8 cellular contexts compared by ENCODE assay signal in the genomic region with DNA sequence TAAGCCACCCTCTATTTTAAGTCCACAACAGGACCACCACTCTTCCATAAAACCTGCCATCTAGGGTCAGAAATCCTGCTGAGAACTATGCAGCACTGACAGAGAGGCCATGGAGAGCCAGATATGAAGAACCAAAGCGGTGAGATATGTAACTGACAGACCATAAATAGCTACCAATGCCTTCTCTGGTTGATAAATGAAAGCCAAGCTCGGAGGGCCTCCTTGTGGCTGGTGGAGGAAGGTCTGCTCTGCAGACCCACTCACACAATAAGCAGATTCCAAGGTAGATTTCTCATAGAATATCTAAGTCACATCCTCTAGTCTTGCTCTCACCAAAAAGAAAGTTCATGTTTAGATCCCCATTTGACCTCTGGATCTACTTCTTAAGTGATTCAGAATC. TPM values are rescaled to one million over a fixed set of nuclear protein-coding genes. Genes with fewer than 3 reads are reported as not detected.
DNase-seq lines count a peak whose midpoint lies in the region; ATAC-seq, FAIRE-seq and TF ChIP-seq lines count a peak whose summit lies in the region.

No MANE protein-coding gene starts in this region.

- H3K9me3 ChIP-seq in AG04450 (ENCODE audit: control insufficient read depth, insufficient read depth, low read length) (no peaks in the 10 kb centered on the region), K562 (replicated peaks; ENCODE audit: control insufficient read depth, insufficient read depth, low read depth, low read length) (no peaks in the 10 kb centered on the region)

- in situ Hi-C loops in K562 (cut with MboI) = no loop called here

- peaks cover 27% of the 10 kb centered on the region for H3K36me3 Mint-ChIP-seq in stimulated activated effector memory CD8-positive, alpha-beta T cell treated with anti-CD3 and anti-CD28 coated beads, Interleukin-12 subunit alpha, Interleukin-12 subunit beta, amount 100 ng/mL, for 72 hours

- WGBS in K562 (ENCODE audit: insufficient coverage, low coverage, missing lambda C conversion rate) = 0% methylated on average over 2 of the region's 2 CpGs

- no peaks in the 10 kb centered on the region for H3K9me3 Mint-ChIP-seq in stimulated activated effector memory CD8-positive, alpha-beta T cell treated with anti-CD3 and anti-CD28 coated beads, Interleukin-12 subunit alpha, Interleukin-12 subunit beta, amount 100 ng/mL, for 72 hours

- ATAC-seq in HG02938 (IDR thresholded peaks at IDR 0.05; ENCODE audit: unreplicated experiment) = peak; percentile 82
- ATAC-seq in K562 = peak; percentile 94
- peak; percentile 61 for ATAC-seq in left colon
- ATAC-seq in stimulated activated effector memory CD8-positive, alpha-beta T cell treated with anti-CD3 and anti-CD28 coated beads, Interleukin-12 subunit alpha, Interleukin-12 subunit beta, amount 100 ng/mL, for 72 hours = no peak

- no peaks in the 10 kb centered on the region for H3K9me1 ChIP-seq in K562 (ENCODE audit: control insufficient read depth, insufficient read depth, low read length)

- peak; percentile 17 for FAIRE-seq in GM12892 (lab: Jason Lieb, UNC)
- peak; percentile 81 for FAIRE-seq in K562 (lab: Jason Lieb, UNC)

- CTCF ChIA-PET in AG04450 (lab: Charles Lee) (interaction anchor here (0.5 to 7.1 kb wide), 75 partner anchors 13 to 1485 kb away, joined by 3 to 227 read pairs (median 5); no protein-coding TSS in a partner anchor), K562 (lab: Yijun Ruan, JAX; ENCODE audit: low intra/inter-chr PET ratio) (interaction anchor here (0.6 to 1.6 kb wide), 3 partner anchors 13 to 281 kb away, joined by 5 to 13 read pairs (median 7); no protein-coding TSS in a partner anchor)

- TF ChIP-seq POLR2A in GM12892 (IDR thresholded peaks at IDR 0.05; ENCODE audit: low read depth, low read length) (no peak), K562 (conservative IDR thresholded peaks at IDR 0.05) (no peak)

- intact Hi-C loops in K562 (cut with micrococcal nuclease) (loop anchor here (1.0 to 5.0 kb wide), 3 partner anchors 166 to 281 kb away; no protein-coding TSS in a partner anchor), left colon (cut with DNase I, micrococcal nuclease) (loop anchor here (5.0 to 10.0 kb wide), 3 partner anchors 83 to 263 kb away; no protein-coding TSS in a partner anchor)

- peaks cover 23% of the 10 kb centered on the region for H3K4me1 Mint-ChIP-seq in stimulated activated effector memory CD8-positive, alpha-beta T cell treated with anti-CD3 and anti-CD28 coated beads, Interleukin-12 subunit alpha, Interleukin-12 subunit beta, amount 100 ng/mL, for 72 hours

- no TSS peak for BruUV-seq in K562 (replicated peaks; lab: Mats Ljungman, UMichigan)

- H3K4me3 ChIP-seq in AG04450 (ENCODE audit: low read depth, low read length) (no peak overlapping the region), K562 (no peak overlapping the region)

- H3K4me2 ChIP-seq in K562 (ENCODE audit: insufficient read depth, low read length) = no peak overlapping the region

- no peak overlapping the region for H3K9ac ChIP-seq in K562 (ENCODE audit: insufficient read depth in 1 of 2, low read depth in 2 of 2, low read length in 2 of 2)

- no peak overlapping the region for H3K4me3 Mint-ChIP-seq in stimulated activated effector memory CD8-positive, alpha-beta T cell treated with anti-CD3 and anti-CD28 coated beads, Interleukin-12 subunit alpha, Interleukin-12 subunit beta, amount 100 ng/mL, for 72 hours

- TF ChIP-seq CTCF in AG04450 (IDR thresholded peaks at IDR 0.05; ENCODE audit: low read depth, low read length) = peak; percentile 87
- TF ChIP-seq CTCF in K562 (IDR thresholded peaks at IDR 0.05 in 2 of 3, conservative IDR thresholded peaks at IDR 0.05 in 1 of 3; ENCODE audit: insufficient read depth in 2 of 3, low read depth in 1 of 3, low read length in 3 of 3) = peak; percentile 61 to 70 (median 68)

- H3K36me3 ChIP-seq in K562 (ENCODE audit: control insufficient read depth, insufficient read depth, low read length) = peaks cover 26% of the 10 kb centered on the region

- H3K79me2 ChIP-seq in K562 (ENCODE audit: control insufficient read depth, insufficient read depth, low read length) = no peaks in the 10 kb centered on the region

- TF ChIP-seq RAD21 in K562 (CRISPR knock-in tag; conservative IDR thresholded peaks at IDR 0.05 in 1 of 2, IDR thresholded peaks at IDR 0.05 in 1 of 2) = peak; percentile 60 to 68

- POLR2A ChIA-PET in AG04450 (lab: Yijun Ruan, JAX) (no interaction called here), K562 (lab: Yijun Ruan, JAX) (interaction anchor here (0.7 to 1.0 kb wide), 3 partner anchors 12 to 281 kb away, joined by 3 read pairs; no protein-coding TSS in a partner anchor)

- no peak overlapping the region for H3K27ac Mint-ChIP-seq in stimulated activated effector memory CD8-positive, alpha-beta T cell treated with anti-CD3 and anti-CD28 coated beads, Interleukin-12 subunit alpha, Interleukin-12 subunit beta, amount 100 ng/mL, for 72 hours

- H3K27ac ChIP-seq in AG04450 (ENCODE audit: low read depth, low read length) (no peak overlapping the region), K562 (ENCODE audit: extremely low read depth, low read depth, low read length) (no peak overlapping the region)

- no peak for TF ChIP-seq EP300 in K562 (IDR thresholded peaks at IDR 0.05; ENCODE audit: low read length)

- DNase-seq in AG04450 (ENCODE audit: low read depth, low spot score) (no peak), GM12892 (ENCODE audit: insufficient read length) (no peak), NCI-H2196 treated with DMSO at 0.1 percent for 48 hours (lab: John Stamatoyannopoulos, UW; ENCODE audit: unreplicated experiment) (peak; percentile 19), K562 (ENCODE audit: extremely low read depth in 1 of 4, low spot score in 3 of 4) (peak; percentile 19 to 61 (median 38)), left colon (peak in 1 of 2 donors; percentile 22), T-helper 1 cell (no peak)
- DNase-seq in stimulated activated effector memory CD8-positive, alpha-beta T cell treated with anti-CD3 and anti-CD28 coated beads, Interleukin-12 subunit alpha, Interleukin-12 subunit beta, amount 100 ng/mL, for 72 hours (ENCODE audit: low spot score in 2 of 2) = no peak

- H3K27me3 ChIP-seq in AG04450 (ENCODE audit: control insufficient read depth, insufficient read depth, low read length) (no peaks in the 10 kb centered on the region), K562 (ENCODE audit: control insufficient read depth in 2 of 2, insufficient read depth in 2 of 2, low read length in 2 of 2) (no peaks in the 10 kb centered on the region)

- no peak overlapping the region for H2AFZ ChIP-seq in K562 (ENCODE audit: low read depth, low read length)

- H4K20me1 ChIP-seq in K562 (replicated peaks; ENCODE audit: control insufficient read depth, insufficient read depth, low read length) = peaks cover 15% of the 10 kb centered on the region; the same call in 1 of the 2 replicates

- no peaks in the 10 kb centered on the region; a peak in 1 of 5 replicates for H3K4me1 ChIP-seq in K562 (replicated peaks in 1 of 2; ENCODE audit: control insufficient read depth in 2 of 2, insufficient read depth in 2 of 2, low read length in 2 of 2)

TF ChIP-seq in K562, 482 proteins besides CTCF, POLR2A, EP300 and RAD21 (continues in another document):
- TF ChIP-seq EP400 (IDR thresholded peaks at IDR 0.05) (no peak), CEBPB (tag; IDR thresholded peaks at IDR 0.05) (no peak), CREBBP (IDR thresholded peaks at IDR 0.05; ENCODE audit: low read depth, low read length) (no peak), MEIS2 (IDR thresholded peaks at IDR 0.05; ENCODE audit: partially characterized antibody) (peak; percentile 62), MEF2D (tag; conservative IDR thresholded peaks at IDR 0.05; ENCODE audit: low read depth) (0 out of 2 replicates have a peak, but pooled peaks have one; percentile 44), HNRNPLL (IDR thresholded peaks at IDR 0.05; ENCODE audit: low read depth, low read length, poor library complexity, severe bottlenecking) (no peak)
- TF ChIP-seq, protein P1, sequence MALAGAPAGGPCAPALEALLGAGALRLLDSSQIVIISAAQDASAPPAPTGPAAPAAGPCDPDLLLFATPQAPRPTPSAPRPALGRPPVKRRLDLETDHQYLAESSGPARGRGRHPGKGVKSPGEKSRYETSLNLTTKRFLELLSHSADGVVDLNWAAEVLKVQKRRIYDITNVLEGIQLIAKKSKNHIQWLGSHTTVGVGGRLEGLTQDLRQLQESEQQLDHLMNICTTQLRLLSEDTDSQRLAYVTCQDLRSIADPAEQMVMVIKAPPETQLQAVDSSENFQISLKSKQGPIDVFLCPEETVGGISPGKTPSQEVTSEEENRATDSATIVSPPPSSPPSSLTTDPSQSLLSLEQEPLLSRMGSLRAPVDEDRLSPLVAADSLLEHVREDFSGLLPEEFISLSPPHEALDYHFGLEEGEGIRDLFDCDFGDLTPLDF (CRISPR knock-in tag; IDR thresholded peaks at IDR 0.05) = no peak

RNA-seq across cellular contexts. Expression of gene RYK, which starts 38.9 kb away (rescaled TPM):
- polyA plus RNA-seq in AG04450 (2011; rRNA removed) (67.6 and 74.5 TPM in 2 replicates), K562 (2011; rRNA removed) (22.1 and 23.8 TPM in 2 replicates), K562 (2014; fragmentation: Illumina TruSeq; extraction: Trizol) (19.7 and 25.1 TPM in 2 replicates), K562 (2014; fragmentation: Nextera tagmentation; extraction: Ambion mirVana) (1 to 10 TPM; 4.2 to 4.9 TPM), K562 (2014; rRNA removed) (15.3 and 16.6 TPM in 2 replicates)
- polyA minus RNA-seq in AG04450 (2011; rRNA and poly(A)+ RNA removed) = 61.1 and 70.2 TPM in 2 replicates
- 13.9 TPM for polyA plus RNA-seq in GM12892 (2012; ENCODE audit: missing spikeins)
- total RNA-seq in K562 (2011; cell fraction: chromatin; rRNA removed; ENCODE audit: low replicate concordance) = 31.7 and 76.0 TPM in 2 replicates
- 10.7 and 16.3 TPM in 2 replicates for total RNA-seq in K562 (2011; cell fraction: nucleolus; rRNA removed)
- total RNA-seq in K562 (2011; cell fraction: nucleoplasm; rRNA removed) = 39.4 and 55.0 TPM in 2 replicates
- total RNA-seq in K562 (2014; rRNA removed) (16.1 and 20.1 TPM in 2 replicates), K562 (2014; rRNA removed; fragmentation: Illumina TruSeq; extraction: Trizol) (22.3 and 24.5 TPM in 2 replicates), K562 (2015; rRNA removed; fragmentation: Illumina TruSeq; extraction: Trizol) (23.8 and 29.5 TPM in 2 replicates), K562 (2021) (13.2 and 13.8 TPM in 2 replicates), left colon (10 to 100 TPM; 33.7 to 38.5 TPM)
- polyA plus RNA-seq in K562 (2011; cell fraction: cytosol; rRNA removed) = 7.5 and 12.4 TPM in 2 replicates
- 37.1 and 37.4 TPM in 2 replicates for polyA plus RNA-seq in K562 (2011; cell fraction: nucleus; rRNA removed)
- 9.5 and 12.1 TPM in 2 replicates for polyA plus RNA-seq in K562 (2012)
- 26.9 and 36.9 TPM in 2 replicates for polyA minus RNA-seq in K562 (2011; rRNA and poly(A)+ RNA removed)
- 6.3 and 7.3 TPM in 2 replicates for polyA minus RNA-seq in K562 (2011; cell fraction: cytosol; rRNA and poly(A)+ RNA removed)
- polyA minus RNA-seq in K562 (2011; cell fraction: nucleus; rRNA and poly(A)+ RNA removed) = 24.6 and 36.5 TPM in 2 replicates

Comparison
In these comparisons a context has a peak if more than half of its experiments do, and no peak if none do; other contexts are left out.
1. DNase-seq: peak in NCI-H2196 treated with DMSO at 0.1 percent for 48 hours (single experiment) and K562 (4 of 4); none in AG04450 (single experiment), GM12892 (single experiment), stimulated activated effector memory CD8-positive, alpha-beta T cell treated with anti-CD3 and anti-CD28 coated beads, Interleukin-12 subunit alpha, Interleukin-12 subunit beta, amount 100 ng/mL, for 72 hours (0 of 2) and T-helper 1 cell (0 of 5).